10 cellular contexts compared by ENCODE assay signal in the genomic region with DNA sequence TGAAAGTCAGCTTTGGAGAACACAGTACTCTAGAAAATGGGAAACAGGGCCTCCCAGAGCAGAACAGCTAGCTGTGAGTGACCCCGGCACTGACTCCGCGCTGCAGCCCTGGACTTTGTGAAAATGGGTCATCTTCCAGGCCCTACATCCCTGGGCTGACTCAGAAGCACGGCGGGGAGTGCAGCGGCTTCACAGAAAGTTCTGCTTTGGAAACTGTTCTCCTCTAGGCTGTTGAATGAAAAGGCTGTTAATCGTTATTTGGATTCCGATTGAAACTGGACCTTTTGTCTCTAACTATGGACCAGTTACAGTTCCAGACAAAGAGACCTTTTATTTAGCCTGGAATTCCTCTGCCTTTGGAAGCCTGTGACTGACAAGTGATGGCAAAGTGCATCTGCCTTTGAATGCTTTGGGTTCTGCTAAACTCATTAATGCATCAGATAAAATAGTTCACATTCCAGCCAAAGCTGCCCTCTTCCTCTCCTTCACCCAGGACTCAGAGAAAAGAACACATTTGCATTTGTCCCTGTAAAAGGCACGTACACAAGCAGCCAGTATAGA.
DNase-seq lines count a peak whose midpoint lies in the region; ATAC-seq and TF ChIP-seq lines count a peak whose summit lies in the region.
"Had no signal": no experiment of that assay in that cellular context is flagged by ENCODE, and none has a peak within 500 bp of the region (broad histone marks: within the 10 kb centered on the region; RNA-seq: fewer than 3 reads in every experiment).

No MANE protein-coding gene starts in this region.

- peak overlapping the region; percentile 68 for H3K27ac ChIP-seq in caudate nucleus (ENCODE audit: low read depth, low read length)
- H3K27ac ChIP-seq: HL-60 had no signal

- DNase-seq in H7 (peak; percentile 39), caudate nucleus (lab: John Stamatoyannopoulos, UW) (peak in 45 of 61 donors; percentile 5 to 63 (median 33)), iPS-NIHi7 (ENCODE audit: extremely low spot score) (peak; percentile 44), retinal pigment epithelial cell (ENCODE audit: low read depth) (peak; percentile 23), MV-4-11 (lab: John Stamatoyannopoulos, UW) (no peak), AML-193 (lab: John Stamatoyannopoulos, UW) (no peak)
- DNase-seq: activated B cell treated with CpG ODN at 0.5 μM for 24 hours had no signal

- no peak for TF ChIP-seq CTCF in retinal pigment epithelial cell (conservative IDR thresholded peaks at IDR 0.05; ENCODE audit: low read depth, low read length)

- no peak overlapping the region for H3K4me3 ChIP-seq in H7 (ENCODE audit: insufficient read depth, low read depth, low read length)
- H3K4me3 ChIP-seq in retinal pigment epithelial cell (ENCODE audit: low read length): no peak overlapping the region

- no peaks in the 10 kb centered on the region for H3K36me3 ChIP-seq in H7 (replicated peaks; ENCODE audit: control insufficient read depth, insufficient read depth, low read length)

- H3K27me3 ChIP-seq in H7 (ENCODE audit: control insufficient read depth, insufficient read depth, low read length): no peaks in the 10 kb centered on the region; the same call in 1 of the 2 replicates

- ATAC-seq in HG03097 (IDR thresholded peaks at IDR 0.05; ENCODE audit: low FRiP score, unreplicated experiment): no peak
- no peak for ATAC-seq in HG03442 (IDR thresholded peaks at IDR 0.05; ENCODE audit: unreplicated experiment)

Comparison
In these comparisons a context has a peak if more than half of its experiments do, and no peak if none do; other contexts are left out.
1. DNase-seq: peak in H7 (single experiment), caudate nucleus (45 of 61), iPS-NIHi7 (single experiment) and retinal pigment epithelial cell (single experiment); none in MV-4-11 (single experiment) and AML-193 (0 of 2).